Comparison of ENCODE assay signal across 28 cellular contexts in genomic region chr5:68746220-68747076, GRCh38.
DNase-seq lines count a peak whose midpoint lies in the region; ATAC-seq, FAIRE-seq and TF ChIP-seq lines count a peak whose summit lies in the region.
"Had no signal": no experiment of that assay in that cellular context is flagged by ENCODE, and none has a peak within 500 bp of the region (broad histone marks: within the 10 kb centered on the region; RNA-seq: fewer than 3 reads in every experiment).

No MANE protein-coding gene starts in this region.

- peaks cover 7% of the 10 kb centered on the region for H3K4me1 ChIP-seq in BLaER1
- H3K4me1 ChIP-seq in kidney (ENCODE audit: control insufficient read depth in 1 of 2, insufficient read depth in 1 of 2, low read depth in 1 of 2, low read length in 2 of 2), result peaks cover 8 to 35% of the 10 kb centered on the region in 2 donors
- peaks cover 65% of the 10 kb centered on the region for H3K4me1 ChIP-seq in parathyroid adenoma

- TF ChIP-seq POLR2A in H54 (IDR thresholded peaks at IDR 0.05; ENCODE audit: low read depth, low read length), result no peak

- H3K4me3 ChIP-seq in BLaER1 (no peak overlapping the region), kidney (ENCODE audit: low read length in 2 of 2) (peak overlapping the region; percentile 35 to 46), parathyroid adenoma (ENCODE audit: low read depth, low read length) (no peak overlapping the region)
- H3K4me3 ChIP-seq: breast epithelium, MG63 had no signal

- H3K9me3 ChIP-seq in BLaER1 (no peaks in the 10 kb centered on the region), kidney (ENCODE audit: control insufficient read depth in 1 of 2, low read length in 2 of 2) (no peaks in the 10 kb centered on the region), parathyroid adenoma (ENCODE audit: control insufficient read depth, low read length) (no peaks in the 10 kb centered on the region)
- H3K9me3 ChIP-seq: breast epithelium, MG63, neutrophil had no signal

- peak; percentile 97 for FAIRE-seq in kidney (lab: Jason Lieb, UNC)
- no peak for FAIRE-seq in H54 (lab: Jason Lieb, UNC)
- FAIRE-seq: colon, frontal cortex, GM19239, islet of Langerhans had no signal

- peak; percentile 49 for DNase-seq in NCI-H2107 treated with DMSO at 0.1 percent for 48 hours (lab: John Stamatoyannopoulos, UW; ENCODE audit: unreplicated experiment)
- no peak for DNase-seq in kidney
- no peak for DNase-seq in NCI-H2227 treated with DMSO at 0.1 percent for 48 hours (lab: John Stamatoyannopoulos, UW)
- DNase-seq in NCI-H1417 (lab: John Stamatoyannopoulos, UW), result no peak
- no peak for DNase-seq in H54 (ENCODE audit: insufficient read length, low spot score)
- DNase-seq: activated CD4-positive, alpha-beta T cell treated with anti-CD3 and anti-CD28 coated beads, Interleukin-2, amount 50 U/mL, for 1 hour; activated CD8-positive, alpha-beta memory T cell treated with anti-CD3 and anti-CD28 coated beads, Interleukin-2, amount 10 ng/mL, durations not matched to agents 7 days and 5 days; amniotic stem cell; C1 segment of cervical spinal cord; effector memory CD4-positive, alpha-beta T cell; KBM-7; MG63; stimulated activated CD4-positive, alpha-beta T cell treated with anti-CD3 and anti-CD28 coated beads, Interleukin-4, amount 100 ng/mL, for 1 hour; T-helper 9 cell had no signal

- no peak for ATAC-seq in GM19455 (IDR thresholded peaks at IDR 0.05; ENCODE audit: unreplicated experiment)
- ATAC-seq: activated CD8-positive, alpha-beta memory T cell treated with anti-CD3 and anti-CD28 coated beads, Interleukin-2, amount 10 ng/mL, durations not matched to agents 7 days and 5 days; activated T-cell treated with anti-CD3 and anti-CD28 coated beads, Interleukin-2, amount 50 U/mL, for 72 hours; esophagus mucosa; Right ventricle myocardium inferior; stimulated activated memory B cell treated with anti-CD40 and anti-IgM and Interleukin-4, amounts not matched to agents 10 μg/mL and 1 μg/mL and 100 μg/mL, for 72 hours; WTC11 had no signal

- peaks cover 3% of the 10 kb centered on the region; the same call in 1 of the 2 replicates for H3K27me3 ChIP-seq in BLaER1
- no peaks in the 10 kb centered on the region for H3K27me3 ChIP-seq in parathyroid adenoma (ENCODE audit: control insufficient read depth, insufficient read depth, low read length)
- H3K27me3 ChIP-seq: breast epithelium, MG63, neutrophil had no signal

- H3K27ac ChIP-seq in BLaER1 (no peak overlapping the region), kidney (ENCODE audit: low read depth in 2 of 2, low read length in 2 of 2) (peak overlapping the region; percentile 85 to 97), parathyroid adenoma (peak overlapping the region; percentile 77)
- H3K27ac ChIP-seq: neutrophil had no signal

- H3K36me3 ChIP-seq in BLaER1 (no peaks in the 10 kb centered on the region), kidney (ENCODE audit: control insufficient read depth in 1 of 2, insufficient read depth in 2 of 2, low read length in 2 of 2) (no peaks in the 10 kb centered on the region), parathyroid adenoma (ENCODE audit: control insufficient read depth, insufficient read depth, low read length) (no peaks in the 10 kb centered on the region)
- H3K36me3 ChIP-seq: breast epithelium, MG63, neutrophil had no signal

- TF ChIP-seq CTCF in kidney (IDR thresholded peaks at IDR 0.05; ENCODE audit: borderline replicate concordance, extremely low read depth, insufficient read depth) (no peak), parathyroid adenoma (IDR thresholded peaks at IDR 0.05) (no peak)

- no peaks in the 10 kb centered on the region for H4K20me1 ChIP-seq in BLaER1

- H3K4me2 ChIP-seq in BLaER1 (peak overlapping the region; percentile 22; the same call in 1 of the 2 replicates), parathyroid adenoma (ENCODE audit: low read length) (peak overlapping the region; percentile 29)

- intact Hi-C loops in kidney (cut with DNase I), result no loop called here

- H2AFZ ChIP-seq in parathyroid adenoma, result peak overlapping the region; percentile 43

- H3K9ac ChIP-seq in BLaER1 (no peak overlapping the region), kidney (ENCODE audit: low read length in 2 of 2) (peak overlapping the region; percentile 56 to 59), parathyroid adenoma (no peak overlapping the region)

- H3K79me2 ChIP-seq in parathyroid adenoma, result no peaks in the 10 kb centered on the region

Comparison
In these comparisons a context has a peak if more than half of its experiments do, and no peak if none do; other contexts are left out.
1. H3K4me3 ChIP-seq: peak in kidney (2 of 2); none in BLaER1 (single experiment) and parathyroid adenoma (single experiment).
2. H3K9ac ChIP-seq: peak in kidney (2 of 2); none in BLaER1 (single experiment) and parathyroid adenoma (single experiment).